ENCODE assay signal across 10 cellular contexts in genomic region chr12:5441497-5442236, GRCh38. TPM values are rescaled to one million over a fixed set of nuclear protein-coding genes. Genes with fewer than 3 reads are reported as not detected.
DNase-seq lines count a peak whose midpoint lies in the region; ATAC-seq, FAIRE-seq and TF ChIP-seq lines count a peak whose summit lies in the region.
"Had no signal": no experiment of that assay in that cellular context is flagged by ENCODE, and none has a peak within 500 bp of the region (broad histone marks: within the 10 kb centered on the region; RNA-seq: fewer than 3 reads in every experiment).

No MANE protein-coding gene starts in this region.

- no peak overlapping the region for H2BK120ac ChIP-seq in trophoblast cell (ENCODE audit: insufficient read depth, low read length, poor library complexity)

- ATAC-seq in HG03139 (IDR thresholded peaks at IDR 0.05; ENCODE audit: unreplicated experiment) = no peak
- no peak for ATAC-seq in T-cell (replicated peaks in 1 of 4)
- ATAC-seq: activated T-helper 17 cell treated with anti-CD3 and anti-CD28 coated beads, Interleukin-2, amount 50 U/mL, for 72 hours had no signal

- H2AFZ ChIP-seq in trophoblast cell (ENCODE audit: insufficient read depth, low read length, poor library complexity) = no peak overlapping the region

- H3K79me2 ChIP-seq in trophoblast cell (ENCODE audit: control insufficient read depth, insufficient read depth, low read length, poor library complexity) = no peaks in the 10 kb centered on the region

- H4K12ac ChIP-seq in trophoblast cell (ENCODE audit: low read depth, low read length) = no peak overlapping the region

- no peak overlapping the region for H3K4me2 ChIP-seq in trophoblast cell (ENCODE audit: low read length)

- H3K27ac ChIP-seq in trophoblast cell (ENCODE audit: low read depth, low read length) = no peak overlapping the region
- H3K27ac ChIP-seq: neutrophil had no signal

- H3K4me1 ChIP-seq in trophoblast cell (ENCODE audit: control insufficient read depth in 1 of 2, insufficient read depth in 2 of 2, low read length in 2 of 2) (peaks cover 6 to 9% of the 10 kb centered on the region in 2 experiments), HAP-1 (no peaks in the 10 kb centered on the region)

- peaks cover 2% of the 10 kb centered on the region for H3K9me3 ChIP-seq in trophoblast cell (ENCODE audit: insufficient read depth, low read depth, low read length)
- no peaks in the 10 kb centered on the region for H3K9me3 ChIP-seq in HAP-1
- H3K9me3 ChIP-seq: neutrophil had no signal

- no peak overlapping the region for H2BK5ac ChIP-seq in trophoblast cell (ENCODE audit: low read depth, low read length, poor library complexity)

- H3K4me3 Mint-ChIP-seq in T-cell = no peak overlapping the region
- H3K4me3 Mint-ChIP-seq: activated T-helper 17 cell treated with anti-CD3 and anti-CD28 coated beads, Interleukin-2, amount 50 U/mL, for 72 hours had no signal

- no peak overlapping the region for H4K8ac ChIP-seq in trophoblast cell (ENCODE audit: low read depth, low read length)

- no peak overlapping the region for H4K91ac ChIP-seq in trophoblast cell (ENCODE audit: low read depth, low read length)

- H3K4me3 ChIP-seq in bronchial epithelial cell (ENCODE audit: low read depth, low read length) (no peak overlapping the region), trophoblast cell (ENCODE audit: low read depth, low read length) (no peak overlapping the region), HAP-1 (no peak overlapping the region)

- in situ Hi-C loops in HAP-1 (cut with MboI; ENCODE audit: low sequenced_read_pairs) = no loop called here

- H3K9me3 Mint-ChIP-seq in T-cell = peaks cover 3 to 9% (median 3%) of the 10 kb centered on the region in 3 donors
- H3K9me3 Mint-ChIP-seq: activated T-helper 17 cell treated with anti-CD3 and anti-CD28 coated beads, Interleukin-2, amount 50 U/mL, for 72 hours had no signal

- no CpG with 5 or more reads among the region's 10 CpGs for WGBS in trophoblast cell (ENCODE audit: extremely low coverage, insufficient coverage, insufficient read length)

- H3K36me3 Mint-ChIP-seq in T-cell = no peaks in the 10 kb centered on the region

- CTCF ChIA-PET in T-cell (lab: Charles Lee) = no interaction called here

- H3K14ac ChIP-seq in trophoblast cell (ENCODE audit: low read length) = no peak overlapping the region

- no peak overlapping the region for H3K9ac ChIP-seq in trophoblast cell (ENCODE audit: low read length)

- no peak overlapping the region for H2AK5ac ChIP-seq in trophoblast cell (ENCODE audit: low read length)

- no peak overlapping the region for H3K4ac ChIP-seq in trophoblast cell (ENCODE audit: low read depth, low read length)

- no peaks in the 10 kb centered on the region for H3K4me1 Mint-ChIP-seq in T-cell
- H3K4me1 Mint-ChIP-seq: activated T-helper 17 cell treated with anti-CD3 and anti-CD28 coated beads, Interleukin-2, amount 50 U/mL, for 72 hours had no signal

- no peak overlapping the region for H3K27ac Mint-ChIP-seq in T-cell
- H3K27ac Mint-ChIP-seq: activated T-helper 17 cell treated with anti-CD3 and anti-CD28 coated beads, Interleukin-2, amount 50 U/mL, for 72 hours had no signal

- H3K27me3 Mint-ChIP-seq in T-cell = peaks cover 9 to 15% of the 10 kb centered on the region in 2 donors

- H3K23ac ChIP-seq in trophoblast cell (ENCODE audit: low read length) = no peak overlapping the region

- H3K18ac ChIP-seq in trophoblast cell (ENCODE audit: low read length) = no peak overlapping the region

- peaks cover 2% of the 10 kb centered on the region for H3K79me1 ChIP-seq in trophoblast cell (ENCODE audit: low read length)

- POLR2A ChIA-PET in T-cell (lab: Charles Lee) = no interaction called here

- TF ChIP-seq CTCF in bronchial epithelial cell (IDR thresholded peaks at IDR 0.05; ENCODE audit: insufficient read depth, low read length, severe bottlenecking) = no peak

- H3K27me3 ChIP-seq in bronchial epithelial cell (ENCODE audit: control insufficient read depth, insufficient read depth, low read length) (peaks cover 15% of the 10 kb centered on the region), trophoblast cell (ENCODE audit: insufficient read depth, low read length) (no peaks in the 10 kb centered on the region), HAP-1 (ENCODE audit: low read depth) (no peaks in the 10 kb centered on the region)

- H2BK12ac ChIP-seq in trophoblast cell (ENCODE audit: low read length) = no peak overlapping the region

- H3K36me3 ChIP-seq in bronchial epithelial cell (ENCODE audit: control insufficient read depth, insufficient read depth, low read length) (no peaks in the 10 kb centered on the region), trophoblast cell (ENCODE audit: control insufficient read depth in 1 of 2, insufficient read depth in 2 of 2, low read length in 2 of 2) (peaks cover 0 to 2% of the 10 kb centered on the region in 2 experiments), HAP-1 (replicated peaks) (no peaks in the 10 kb centered on the region)
- H3K36me3 ChIP-seq: neutrophil had no signal

- FAIRE-seq in bronchial epithelial cell (lab: Jason Lieb, UNC) = peak; percentile 93

- DNase-seq in ELR (ENCODE audit: low read depth) = peak; percentile 49
- peak; percentile 46 for DNase-seq in NCI-H2029 treated with DMSO at 0.1 percent for 48 hours (lab: John Stamatoyannopoulos, UW)
- DNase-seq in bronchial epithelial cell (ENCODE audit: low read depth) = no peak
- DNase-seq in trophoblast cell = peak; percentile 64 to 69
- DNase-seq in HAP-1 (ENCODE audit: low spot score in 2 of 2) = no peak
- DNase-seq in T-cell = no peak
- DNase-seq: central memory CD4-positive, alpha-beta T cell had no signal

RNA-seq across cellular contexts. Expression of gene NTF3, which starts 9.8 kb away (rescaled TPM):
- not detected in 2 replicates for total RNA-seq in bronchial epithelial cell
- polyA plus RNA-seq in trophoblast cell (2013) = 2.5 and 2.9 TPM in 2 replicates
- not detected for total RNA-seq in T-cell
- total RNA-seq: activated T-helper 17 cell treated with anti-CD3 and anti-CD28 coated beads, Interleukin-2, amount 50 U/mL, for 72 hours had no signal

Comparison
In these comparisons a context has a peak if more than half of its experiments do, and no peak if none do; other contexts are left out.
1. DNase-seq: peak in ELR (single experiment), NCI-H2029 treated with DMSO at 0.1 percent for 48 hours (single experiment) and trophoblast cell (2 of 2); none in bronchial epithelial cell (single experiment), HAP-1 (0 of 2) and T-cell (0 of 34).